17 cellular contexts compared by ENCODE assay signal in genomic region chr1:6824665-6825368, GRCh38. TPM values are rescaled to one million over a fixed set of nuclear protein-coding genes. Genes with fewer than 3 reads are reported as not detected.
DNase-seq lines count a peak whose midpoint lies in the region; ATAC-seq and TF ChIP-seq lines count a peak whose summit lies in the region.
"Had no signal": no experiment of that assay in that cellular context is flagged by ENCODE, and none has a peak within 500 bp of the region (broad histone marks: within the 10 kb centered on the region; RNA-seq: fewer than 3 reads in every experiment).

No MANE protein-coding gene starts in this region.

- ATAC-seq in right lobe of liver, result peak in 1 of 4 donors; percentile 39
- ATAC-seq in thoracic aorta (ENCODE audit: insufficient number of reproducible peaks, low FRiP score, low read depth), result no peak

- H3K36me3 ChIP-seq in right lobe of liver, result no peaks in the 10 kb centered on the region
- no peaks in the 10 kb centered on the region for H3K36me3 ChIP-seq in thoracic aorta

- WGBS in right lobe of liver (ENCODE audit: insufficient coverage, low coverage, low lambda C conversion rate, missing lambda C conversion rate), result 50% methylated on average over 6 of the region's 6 CpGs

- intact Hi-C loops in right lobe of liver (cut with DNase I), result no loop called here

- H3K9me3 ChIP-seq in right lobe of liver (no peaks in the 10 kb centered on the region), thoracic aorta (no peaks in the 10 kb centered on the region)

- H3K4me1 ChIP-seq in right lobe of liver (peaks cover 0 to 48% (median 15%) of the 10 kb centered on the region in 4 donors), thoracic aorta (ENCODE audit: control insufficient read depth in 1 of 2, low read depth in 2 of 2) (peaks cover 47 to 93% of the 10 kb centered on the region in 2 donors)

- DNase-seq in NCI-H82 (lab: John Stamatoyannopoulos, UW) (peak; percentile 80), coronary artery (ENCODE audit: low spot score) (no peak), right lobe of liver (no peak), thoracic aorta (ENCODE audit: low spot score) (no peak), NK-92 (lab: John Stamatoyannopoulos, UW; ENCODE audit: unreplicated experiment) (no peak), AML-193 (lab: John Stamatoyannopoulos, UW) (no peak), HCEC 1CT (no peak)
- DNase-seq: GF-D8; H9; NCI-H1105 treated with DMSO at 0.1 percent for 48 hours; NCI-H187; NCI-H226; NCI-H524 treated with DMSO at 0.1 percent for 48 hours; NK-92 treated with Interleukin-12 subunit alpha and Interleukin-12 subunit beta, amount 100 ng/mL, for 24 hours; SHP77 treated with DMSO at 0.1 percent for 48 hours had no signal

- peak overlapping the region; percentile 37 to 39 for H3K27ac ChIP-seq in coronary artery
- H3K27ac ChIP-seq in right lobe of liver, result peak overlapping the region; percentile 52 to 94 (median 89)
- peak overlapping the region; percentile 47 to 69 for H3K27ac ChIP-seq in thoracic aorta
- H3K27ac ChIP-seq: C4-2B, HL-60 had no signal

- no peaks in the 10 kb centered on the region for H3K27me3 ChIP-seq in right lobe of liver
- no peaks in the 10 kb centered on the region for H3K27me3 ChIP-seq in thoracic aorta (replicated peaks; ENCODE audit: insufficient read depth)

- TF ChIP-seq CTCF in coronary artery (IDR thresholded peaks at IDR 0.05) (no peak), right lobe of liver (IDR thresholded peaks at IDR 0.05) (no peak), thoracic aorta (IDR thresholded peaks at IDR 0.05) (no peak)

- H3K4me3 ChIP-seq in coronary artery, result peak overlapping the region; percentile 22
- no peak overlapping the region for H3K4me3 ChIP-seq in right lobe of liver
- H3K4me3 ChIP-seq in thoracic aorta, result peak overlapping the region; percentile 55

- no peak for TF ChIP-seq POLR2A in right lobe of liver (IDR thresholded peaks at IDR 0.05)

RNA-seq across cellular contexts. Expression of gene CAMTA1, which starts 39.6 kb away (rescaled TPM):
- total RNA-seq in right lobe of liver, result 10 to 100 TPM; 32.3 to 49.4 (median 37.2) TPM
- total RNA-seq in thoracic aorta, result 100 to 1,000 TPM; 105 to 113 TPM

Comparison
In these comparisons a context has a peak if more than half of its experiments do, and no peak if none do; other contexts are left out.
1. H3K27ac ChIP-seq: peak in every context shown above with its lines; median percentile 89 in right lobe of liver; 58 in thoracic aorta; 38 in coronary artery.
2. H3K4me3 ChIP-seq: peak in coronary artery (single experiment) and thoracic aorta (single experiment); none in right lobe of liver (0 of 3).